In genomic region chr16:19170043-19170655, GRCh38 we compare ENCODE assay signal across 18 cellular contexts. TPM values are rescaled to one million over a fixed set of nuclear protein-coding genes. Genes with fewer than 3 reads are reported as not detected.
"Had no signal": no experiment of that assay in that cellular context is flagged by ENCODE, and none has a peak within 500 bp of the region (broad histone marks: within the 10 kb centered on the region; RNA-seq: fewer than 3 reads in every experiment).

No MANE protein-coding gene starts in this region.

- H3K36me3 ChIP-seq: gastroesophageal sphincter, thoracic aorta had no signal

- H3K27ac Mint-ChIP-seq: activated CD4-positive, alpha-beta T cell treated with anti-CD3 and anti-CD28 coated beads, Interleukin-2, amount 10 ng/mL, durations not matched to agents 24 days and 14 days; activated CD8-positive, alpha-beta T cell treated with anti-CD3 and anti-CD28 coated beads, Interleukin-2, amount 10 ng/mL, durations not matched to agents 7 days and 5 days; activated naive CD8-positive, alpha-beta T cell treated with anti-CD3 and anti-CD28 coated beads, Interleukin-2, amount 10 ng/mL, durations not matched to agents 7 days and 5 days; naive thymus-derived CD8-positive, alpha-beta T cell had no signal

- H3K4me3 ChIP-seq: lung, mucosa of descending colon, psoas muscle, thoracic aorta had no signal

- DNase-seq: activated CD4-positive, alpha-beta T cell treated with anti-CD3 and anti-CD28 coated beads, Interleukin-2, amount 10 ng/mL, durations not matched to agents 24 days and 14 days; activated CD8-positive, alpha-beta memory T cell treated with anti-CD3 and anti-CD28 coated beads, Interleukin-2, amount 50 U/mL, for 4 hours; activated CD8-positive, alpha-beta T cell treated with anti-CD3 and anti-CD28 coated beads, Interleukin-2, amount 10 ng/mL, durations not matched to agents 7 days and 5 days; activated gamma-delta T cell; activated naive CD8-positive, alpha-beta T cell treated with anti-CD3 and anti-CD28 coated beads, Interleukin-2, amount 10 ng/mL, durations not matched to agents 7 days and 5 days; activated T-cell treated with anti-CD3 and anti-CD28 coated beads, Interleukin-2, amount 50 U/mL, for 48 hours; dermis blood vessel endothelial cell; mucosa of descending colon; naive thymus-derived CD8-positive, alpha-beta T cell; psoas muscle; stomach had no signal

- H3K27ac ChIP-seq: psoas muscle, thoracic aorta had no signal

- ATAC-seq: activated CD8-positive, alpha-beta T cell treated with anti-CD3 and anti-CD28 coated beads, Interleukin-2, amount 10 ng/mL, durations not matched to agents 7 days and 5 days; gastroesophageal sphincter; mucosa of descending colon; naive thymus-derived CD8-positive, alpha-beta T cell; psoas muscle; sciatic nerve had no signal

- H3K9me3 ChIP-seq: gastroesophageal sphincter, mucosa of descending colon, psoas muscle, stomach, thoracic aorta had no signal

- H3K36me3 Mint-ChIP-seq: activated naive CD8-positive, alpha-beta T cell treated with anti-CD3 and anti-CD28 coated beads, Interleukin-2, amount 10 ng/mL, durations not matched to agents 7 days and 5 days had no signal

- FAIRE-seq: bronchial epithelial cell, islet of Langerhans had no signal

- H3K9me3 Mint-ChIP-seq: activated CD4-positive, alpha-beta T cell treated with anti-CD3 and anti-CD28 coated beads, Interleukin-2, amount 10 ng/mL, durations not matched to agents 24 days and 14 days; activated naive CD8-positive, alpha-beta T cell treated with anti-CD3 and anti-CD28 coated beads, Interleukin-2, amount 10 ng/mL, durations not matched to agents 7 days and 5 days had no signal

- H3K4me1 Mint-ChIP-seq: activated CD4-positive, alpha-beta T cell treated with anti-CD3 and anti-CD28 coated beads, Interleukin-2, amount 10 ng/mL, durations not matched to agents 24 days and 14 days had no signal

- H3K4me3 Mint-ChIP-seq: activated CD8-positive, alpha-beta T cell treated with anti-CD3 and anti-CD28 coated beads, Interleukin-2, amount 10 ng/mL, durations not matched to agents 7 days and 5 days; activated naive CD8-positive, alpha-beta T cell treated with anti-CD3 and anti-CD28 coated beads, Interleukin-2, amount 10 ng/mL, durations not matched to agents 7 days and 5 days had no signal

RNA-seq across cellular contexts. Expression of gene SYT17, which starts 2.1 kb away (rescaled TPM):
- total RNA-seq: activated CD8-positive, alpha-beta T cell treated with anti-CD3 and anti-CD28 coated beads, Interleukin-2, amount 10 ng/mL, durations not matched to agents 7 days and 5 days; activated naive CD8-positive, alpha-beta T cell treated with anti-CD3 and anti-CD28 coated beads, Interleukin-2, amount 10 ng/mL, durations not matched to agents 7 days and 5 days; T-helper 1 cell treated with Interleukin-12 subunit alpha and Interleukin-12 subunit beta and Interleukin-4 antibody, amounts not matched to agents 30 ng/mL and 1 ng/mL, for 36 hours had no signal
- polyA plus RNA-seq: naive thymus-derived CD8-positive, alpha-beta T cell had no signal
